Comparison of ENCODE assay signal across 9 cellular contexts in genomic region chr16:90077757-90078593, GRCh38. TPM values are rescaled to one million over a fixed set of nuclear protein-coding genes. Genes with fewer than 3 reads are reported as not detected.
DNase-seq lines count a peak whose midpoint lies in the region; ATAC-seq, FAIRE-seq and TF ChIP-seq lines count a peak whose summit lies in the region.
"Had no signal": no experiment of that assay in that cellular context is flagged by ENCODE, and none has a peak within 500 bp of the region (broad histone marks: within the 10 kb centered on the region; RNA-seq: fewer than 3 reads in every experiment).

No MANE protein-coding gene starts in this region.

- TSS peak; percentile 37 for BruUV-seq in PC-3 (replicated peaks; lab: Mats Ljungman, UMichigan)

- no peak for TF ChIP-seq CTCF in PC-3 (conservative IDR thresholded peaks at IDR 0.05; ENCODE audit: low read depth, low read length)
- TF ChIP-seq CTCF in brain microvascular endothelial cell (IDR thresholded peaks at IDR 0.05; ENCODE audit: low read depth, low read length, missing control alignments) = peak; percentile 13
- no peak for TF ChIP-seq CTCF in kidney (IDR thresholded peaks at IDR 0.05; ENCODE audit: borderline replicate concordance, extremely low read depth, insufficient read depth)

- intact Hi-C loops in PC-3 (cut with micrococcal nuclease) = no loop called here
- intact Hi-C loops in kidney (cut with DNase I) = no loop called here

- POLR2A ChIA-PET in PC-3 (lab: Charles Lee; ENCODE audit: unreplicated experiment) = no interaction called here

- peaks cover 25% of the 10 kb centered on the region for H3K27me3 Mint-ChIP-seq in CD4-positive, CD25-positive, alpha-beta regulatory T cell
- H3K27me3 Mint-ChIP-seq in stimulated activated memory B cell treated with anti-CD40 and anti-IgM and Interleukin-4, amounts not matched to agents 10 μg/mL and 1 μg/mL and 100 μg/mL, for 72 hours = peaks cover 40% of the 10 kb centered on the region

- H3K4me1 Mint-ChIP-seq in CD4-positive, CD25-positive, alpha-beta regulatory T cell = peaks cover 6 to 36% (median 13%) of the 10 kb centered on the region in 4 donors
- peaks cover 35% of the 10 kb centered on the region for H3K4me1 Mint-ChIP-seq in stimulated activated memory B cell treated with anti-CD40 and anti-IgM and Interleukin-4, amounts not matched to agents 10 μg/mL and 1 μg/mL and 100 μg/mL, for 72 hours

- H3K9me3 ChIP-seq in CD4-positive, CD25-positive, alpha-beta regulatory T cell (ENCODE audit: control insufficient read depth in 2 of 2, low read length in 2 of 2) = no peaks in the 10 kb centered on the region
- H3K9me3 ChIP-seq in PC-3 (ENCODE audit: low read length) (no peaks in the 10 kb centered on the region), kidney (ENCODE audit: control insufficient read depth in 1 of 2, low read length in 2 of 2) (no peaks in the 10 kb centered on the region)

- no peak for FAIRE-seq in kidney (lab: Jason Lieb, UNC)

- H4K20me1 ChIP-seq in PC-3 (ENCODE audit: low read length) = no peaks in the 10 kb centered on the region

- peak; percentile 72 to 73 for ATAC-seq in CD4-positive, CD25-positive, alpha-beta regulatory T cell (ENCODE audit: low read depth in 2 of 2)
- ATAC-seq in GM19023 (IDR thresholded peaks at IDR 0.05; ENCODE audit: unreplicated experiment) (peak; percentile 38), HG03354 (IDR thresholded peaks at IDR 0.05; ENCODE audit: poor library complexity, severe bottlenecking, unreplicated experiment) (peak; percentile 59), PC-3 (peak; percentile 30)
- peak; percentile 86 for ATAC-seq in stimulated activated memory B cell treated with anti-CD40 and anti-IgM and Interleukin-4, amounts not matched to agents 10 μg/mL and 1 μg/mL and 100 μg/mL, for 72 hours

- CTCF ChIA-PET in PC-3 (lab: Charles Lee) = no interaction called here

- H2AFZ ChIP-seq in PC-3 (ENCODE audit: low read length) = peak overlapping the region; percentile 89

- peaks cover 21% of the 10 kb centered on the region for H3K4me1 ChIP-seq in CD4-positive, CD25-positive, alpha-beta regulatory T cell (ENCODE audit: control insufficient read depth, insufficient read depth, low read length, poor library complexity, severe bottlenecking)
- H3K4me1 ChIP-seq in PC-3 (ENCODE audit: insufficient read depth, low read length) (0 out of 2 replicates have a peak, but pooled peaks cover 3% of the 10 kb centered on the region), kidney (ENCODE audit: control insufficient read depth in 1 of 2, insufficient read depth in 1 of 2, low read depth in 1 of 2, low read length in 2 of 2) (peaks cover 2 to 5% of the 10 kb centered on the region in 2 donors)

- H3K27ac ChIP-seq in CD4-positive, CD25-positive, alpha-beta regulatory T cell (ENCODE audit: insufficient read depth, low read length, poor library complexity, severe bottlenecking) = no peak overlapping the region
- no peak overlapping the region for H3K27ac ChIP-seq in PC-3 (ENCODE audit: low read length)
- H3K27ac ChIP-seq in brain microvascular endothelial cell = peak overlapping the region; percentile 43
- peak overlapping the region in 1 of 2 donors; percentile 51 for H3K27ac ChIP-seq in kidney (ENCODE audit: low read depth in 2 of 2, low read length in 2 of 2)

- no peaks in the 10 kb centered on the region for H3K9me2 ChIP-seq in PC-3 (replicated peaks; ENCODE audit: low read length)

- peak overlapping the region; percentile 75 to 97 (median 86) for H3K4me3 Mint-ChIP-seq in CD4-positive, CD25-positive, alpha-beta regulatory T cell
- peak overlapping the region; percentile 84 for H3K4me3 Mint-ChIP-seq in stimulated activated memory B cell treated with anti-CD40 and anti-IgM and Interleukin-4, amounts not matched to agents 10 μg/mL and 1 μg/mL and 100 μg/mL, for 72 hours

- H3K4me2 ChIP-seq in PC-3 (ENCODE audit: low read length) = peak overlapping the region; percentile 82

- DNase-seq in CD4-positive, CD25-positive, alpha-beta regulatory T cell = peak in 2 of 3 donors; percentile 55 to 80
- DNase-seq in PC-3 (peak; percentile 4), brain microvascular endothelial cell (no peak), kidney (peak; percentile 79), KG1 (lab: John Stamatoyannopoulos, UW) (no peak)

- H3K9ac ChIP-seq in PC-3 (ENCODE audit: low read length) (peak overlapping the region; percentile 46; the same call in 1 of the 2 replicates), kidney (ENCODE audit: low read length in 2 of 2) (peak overlapping the region in 1 of 2 donors; percentile 24)

- in situ Hi-C loops in brain microvascular endothelial cell (cut with HindIII; ENCODE audit: low pct_ligation_motif_present, low sequenced_read_pairs) = no loop called here

- H3F3A ChIP-seq in PC-3 (ENCODE audit: low read length, unreplicated experiment) = no peaks in the 10 kb centered on the region

- peak overlapping the region; percentile 70 for H3K4me3 ChIP-seq in CD4-positive, CD25-positive, alpha-beta regulatory T cell (ENCODE audit: low read depth, low read length)
- H3K4me3 ChIP-seq in PC-3 (ENCODE audit: low read length) (peak overlapping the region; percentile 53), brain microvascular endothelial cell (ENCODE audit: low read depth, low read length) (peak overlapping the region; percentile 40), kidney (ENCODE audit: low read length in 2 of 2) (peak overlapping the region; percentile 62 to 68)

- peaks cover 0 to 1% (median 0%) of the 10 kb centered on the region in 7 donors for H3K9me3 Mint-ChIP-seq in CD4-positive, CD25-positive, alpha-beta regulatory T cell
- H3K9me3 Mint-ChIP-seq in stimulated activated memory B cell treated with anti-CD40 and anti-IgM and Interleukin-4, amounts not matched to agents 10 μg/mL and 1 μg/mL and 100 μg/mL, for 72 hours = no peaks in the 10 kb centered on the region

- H3K27me3 ChIP-seq in CD4-positive, CD25-positive, alpha-beta regulatory T cell (ENCODE audit: control insufficient read depth, insufficient read depth, low read length) = no peaks in the 10 kb centered on the region
- H3K27me3 ChIP-seq in PC-3 (ENCODE audit: low read length) (no peaks in the 10 kb centered on the region), brain microvascular endothelial cell (replicated peaks) (no peaks in the 10 kb centered on the region)

- H3K27ac Mint-ChIP-seq in CD4-positive, CD25-positive, alpha-beta regulatory T cell = peak overlapping the region; percentile 0 to 84 (median 81)
- peak overlapping the region; percentile 75 for H3K27ac Mint-ChIP-seq in stimulated activated memory B cell treated with anti-CD40 and anti-IgM and Interleukin-4, amounts not matched to agents 10 μg/mL and 1 μg/mL and 100 μg/mL, for 72 hours

- H3K79me2 ChIP-seq in PC-3 (ENCODE audit: low read length) = no peaks in the 10 kb centered on the region

- H3K36me3 ChIP-seq in CD4-positive, CD25-positive, alpha-beta regulatory T cell (ENCODE audit: control insufficient read depth, insufficient read depth, low read length) = no peaks in the 10 kb centered on the region
- H3K36me3 ChIP-seq in PC-3 (ENCODE audit: low read depth, low read length) (no peaks in the 10 kb centered on the region), brain microvascular endothelial cell (replicated peaks) (no peaks in the 10 kb centered on the region), kidney (ENCODE audit: control insufficient read depth in 1 of 2, insufficient read depth in 2 of 2, low read length in 2 of 2) (no peaks in the 10 kb centered on the region)

- H3K36me3 Mint-ChIP-seq in CD4-positive, CD25-positive, alpha-beta regulatory T cell = no peaks in the 10 kb centered on the region
- H3K36me3 Mint-ChIP-seq in stimulated activated memory B cell treated with anti-CD40 and anti-IgM and Interleukin-4, amounts not matched to agents 10 μg/mL and 1 μg/mL and 100 μg/mL, for 72 hours = no peaks in the 10 kb centered on the region

RNA-seq across cellular contexts. Expression of gene PRDM7, which starts 0.8 kb away (rescaled TPM):
- not detected for total RNA-seq in CD4-positive, CD25-positive, alpha-beta regulatory T cell
- polyA plus RNA-seq in CD4-positive, CD25-positive, alpha-beta regulatory T cell = not detected
- total RNA-seq in PC-3 (2014; rRNA removed) (not detected in 2 replicates), kidney (not detected)
- polyA plus RNA-seq in kidney (ENCODE audit: insufficient read depth, low read depth, low replicate concordance) = not detected
- total RNA-seq: T-helper 2 cell treated with Interferon-gamma antibody and Interleukin-4, amounts not matched to agents 100 ng/mL and 5 ng/mL, for 36 hours had no signal

RNA-seq across cellular contexts. Expression of gene DBNDD1, which starts 58.7 kb away (rescaled TPM):
- total RNA-seq in CD4-positive, CD25-positive, alpha-beta regulatory T cell = 1.1 TPM
- 1 to 10 TPM; 2.0 to 7.8 (median 4.7) TPM for polyA plus RNA-seq in CD4-positive, CD25-positive, alpha-beta regulatory T cell
- 19.2 and 21.1 TPM in 2 replicates for total RNA-seq in PC-3 (2014; rRNA removed)
- total RNA-seq in kidney = 16.3 TPM
- 15.1 TPM for polyA plus RNA-seq in kidney (ENCODE audit: insufficient read depth, low read depth, low replicate concordance)

Comparison
In these comparisons a context has a peak if more than half of its experiments do, and no peak if none do; other contexts are left out.
1. ATAC-seq: peak in every context shown above with its lines; median percentile 86 in stimulated activated memory B cell treated with anti-CD40 and anti-IgM and Interleukin-4, amounts not matched to agents 10 μg/mL and 1 μg/mL and 100 μg/mL, for 72 hours; 72 in CD4-positive, CD25-positive, alpha-beta regulatory T cell; 59 in HG03354; 38 in GM19023; 30 in PC-3.
2. DNase-seq: peak in CD4-positive, CD25-positive, alpha-beta regulatory T cell (2 of 3), PC-3 (single experiment) and kidney (single experiment); none in brain microvascular endothelial cell (single experiment) and KG1 (single experiment).
3. Peak in every context shown above with its lines, with median percentiles within 50 percentile points of each other: H3K4me3 ChIP-seq.